ENCODE assay signal across 1 cellular context in the genomic region with DNA sequence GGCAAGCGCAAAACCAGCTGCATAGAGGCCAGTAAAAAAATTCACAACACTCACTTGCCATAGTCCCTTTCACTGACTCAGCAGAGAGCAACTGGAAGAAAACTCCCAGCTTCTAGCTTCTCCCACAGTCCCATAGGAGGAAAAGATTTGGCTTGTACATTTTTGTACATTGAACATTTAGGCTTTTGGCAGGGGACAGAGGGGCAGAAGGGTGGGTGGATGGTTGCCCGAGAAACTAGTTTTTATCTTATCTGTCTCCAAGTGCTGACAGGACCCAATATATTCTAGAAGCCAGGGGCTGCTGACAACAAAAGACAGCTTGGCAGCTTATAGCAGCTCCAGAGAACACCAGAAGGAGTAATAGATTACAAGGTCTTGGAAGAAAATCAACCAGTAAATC.
TF ChIP-seq lines count a peak whose summit lies in the region.

No MANE protein-coding gene starts in this region.

TF ChIP-seq in WTC11, 78 proteins besides CTCF, POLR2A, EP300 and RAD21 (continued from another document):
- no peak for TF ChIP-seq TEAD1 (CRISPR knock-in tag; IDR thresholded peaks at IDR 0.05)
- no peak for TF ChIP-seq ZNF317 (CRISPR knock-in tag; IDR thresholded peaks at IDR 0.05; ENCODE audit: borderline replicate concordance, low read depth)
- no peak for TF ChIP-seq EMX1 (CRISPR knock-in tag; IDR thresholded peaks at IDR 0.05)
- TF ChIP-seq NFATC4 (CRISPR knock-in tag; IDR thresholded peaks at IDR 0.05), result no peak
- no peak for TF ChIP-seq ZBTB21 (CRISPR knock-in tag; IDR thresholded peaks at IDR 0.05; ENCODE audit: borderline replicate concordance)
- no peak for TF ChIP-seq TCF7 (CRISPR knock-in tag; IDR thresholded peaks at IDR 0.05; ENCODE audit: low read depth)
- TF ChIP-seq ZNF219 (CRISPR knock-in tag; IDR thresholded peaks at IDR 0.05; ENCODE audit: borderline replicate concordance), result no peak
- TF ChIP-seq NR2C2 (CRISPR knock-in tag; IDR thresholded peaks at IDR 0.05), result no peak
